In the genomic region with DNA sequence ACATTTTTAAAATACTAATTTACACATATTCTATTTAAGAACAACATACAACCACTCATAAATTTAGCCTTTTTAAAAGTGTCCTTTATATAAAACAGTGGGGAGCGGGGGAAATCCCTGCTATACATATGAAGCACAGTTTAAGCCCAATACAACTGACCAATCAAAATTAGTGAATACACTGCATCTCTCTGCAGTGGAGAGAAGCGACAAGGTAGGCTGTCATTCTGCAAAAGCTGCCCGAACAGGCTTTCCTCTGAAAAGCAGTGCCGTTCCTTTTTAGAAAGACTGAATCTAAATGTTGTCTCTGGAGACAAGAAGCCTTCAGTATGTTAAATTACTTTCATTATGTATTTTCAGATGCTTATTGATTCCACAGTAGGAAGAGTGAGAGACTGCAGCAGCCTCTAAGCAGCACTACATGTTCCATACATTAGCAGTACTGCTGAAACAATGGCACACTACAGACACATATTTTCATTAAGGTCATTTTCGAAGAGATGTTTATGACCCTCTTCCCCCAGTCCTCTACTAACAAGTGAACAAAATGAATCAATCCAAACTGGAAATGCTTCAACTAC, we compare ENCODE assay signal across 25 cellular contexts. TPM values are rescaled to one million over a fixed set of nuclear protein-coding genes. Genes with fewer than 3 reads are reported as not detected.
DNase-seq lines count a peak whose midpoint lies in the region; ATAC-seq and TF ChIP-seq lines count a peak whose summit lies in the region.
"Had no signal": no experiment of that assay in that cellular context is flagged by ENCODE, and none has a peak within 500 bp of the region (broad histone marks: within the 10 kb centered on the region; RNA-seq: fewer than 3 reads in every experiment).

A gene with protein sequence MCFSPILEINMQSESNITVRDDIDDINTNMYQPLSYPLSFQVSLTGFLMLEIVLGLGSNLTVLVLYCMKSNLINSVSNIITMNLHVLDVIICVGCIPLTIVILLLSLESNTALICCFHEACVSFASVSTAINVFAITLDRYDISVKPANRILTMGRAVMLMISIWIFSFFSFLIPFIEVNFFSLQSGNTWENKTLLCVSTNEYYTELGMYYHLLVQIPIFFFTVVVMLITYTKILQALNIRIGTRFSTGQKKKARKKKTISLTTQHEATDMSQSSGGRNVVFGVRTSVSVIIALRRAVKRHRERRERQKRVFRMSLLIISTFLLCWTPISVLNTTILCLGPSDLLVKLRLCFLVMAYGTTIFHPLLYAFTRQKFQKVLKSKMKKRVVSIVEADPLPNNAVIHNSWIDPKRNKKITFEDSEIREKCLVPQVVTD (plus strand): TSS at position 222 of the 581 bp plus-strand sequence. CDS start 4,004 bp downstream, outside the sequence.

- TF ChIP-seq CTCF in right atrium auricular region (IDR thresholded peaks at IDR 0.05) (no peak), right lobe of liver (IDR thresholded peaks at IDR 0.05) (no peak), body of pancreas (IDR thresholded peaks at IDR 0.05) (no peak)

- DNase-seq in Ammon's horn (ENCODE audit: low spot score) = peak; percentile 57
- peak; percentile 33 for DNase-seq in NCI-H2227 treated with DMSO at 0.1 percent for 48 hours (lab: John Stamatoyannopoulos, UW)
- DNase-seq in cerebellar cortex (ENCODE audit: low spot score) = peak; percentile 89
- no peak for DNase-seq in right atrium auricular region (ENCODE audit: low spot score)
- no peak for DNase-seq in left colon
- no peak for DNase-seq in right lobe of liver
- no peak for DNase-seq in HK-2 (ENCODE audit: unreplicated experiment)
- DNase-seq in body of pancreas = no peak
- DNase-seq: activated CD4-positive, alpha-beta T cell treated with anti-CD3 and anti-CD28 coated beads, Interleukin-2, amount 10 ng/mL, durations not matched to agents 7 days and 5 days; effector memory CD8-positive, alpha-beta T cell; gastrocnemius medialis; Kasumi-1; mesenchymal stem cell; naive B cell; NCI-H1092 treated with DMSO at 0.1 percent for 48 hours; NCI-H2171; ovary; PC-9; sigmoid colon; T-helper 17 cell had no signal

- H3K9me3 ChIP-seq in right atrium auricular region (no peaks in the 10 kb centered on the region), right lobe of liver (no peaks in the 10 kb centered on the region), body of pancreas (no peaks in the 10 kb centered on the region)
- H3K9me3 ChIP-seq: esophagus muscularis mucosa, gastrocnemius medialis, ovary, sigmoid colon had no signal

- H3K4me1 ChIP-seq in right atrium auricular region = no peaks in the 10 kb centered on the region
- no peaks in the 10 kb centered on the region for H3K4me1 ChIP-seq in right lobe of liver
- H3K4me1 ChIP-seq in body of pancreas = no peaks in the 10 kb centered on the region
- H3K4me1 ChIP-seq: esophagus muscularis mucosa had no signal

- H3K4me3 ChIP-seq in right atrium auricular region (peak within 1 kb of the TSS; percentile 31 to 38), right lobe of liver (no peak within 1 kb of the TSS), body of pancreas (no peak within 1 kb of the TSS)
- H3K4me3 ChIP-seq: esophagus muscularis mucosa, gastrocnemius medialis, ovary, PC-9, sigmoid colon had no signal

- ATAC-seq in left colon = no peak
- ATAC-seq in right lobe of liver = no peak
- ATAC-seq in body of pancreas = no peak
- ATAC-seq: activated naive CD4-positive, alpha-beta T cell treated with anti-CD3 and anti-CD28 coated beads, Interleukin-2, amount 50 U/mL, for 72 hours; effector memory CD8-positive, alpha-beta T cell; gastrocnemius medialis; T-helper 17 cell had no signal

- TF ChIP-seq POLR2A in right lobe of liver (IDR thresholded peaks at IDR 0.05) (no peak), body of pancreas (IDR thresholded peaks at IDR 0.05) (no peak)

- intact Hi-C loops in left colon (cut with DNase I, micrococcal nuclease) (no loop called here), right lobe of liver (cut with DNase I) (loop anchor here (10.0 kb wide), 1 partner anchor 255 kb away; no protein-coding TSS in a partner anchor), body of pancreas (cut with DNase I) (loop anchor here (10.0 kb wide), 1 partner anchor 255 kb away; no protein-coding TSS in a partner anchor)

- 92% methylated on average over 5 of the region's 5 CpGs for WGBS in right lobe of liver (ENCODE audit: insufficient coverage, low coverage, low lambda C conversion rate, missing lambda C conversion rate)
- WGBS in body of pancreas, 2 donors = 84 to 92% methylated on average over 5 of the region's 5 CpGs

- no peaks in the 10 kb centered on the region for H3K27me3 ChIP-seq in right atrium auricular region
- no peaks in the 10 kb centered on the region for H3K27me3 ChIP-seq in right lobe of liver
- H3K27me3 ChIP-seq in body of pancreas = no peaks in the 10 kb centered on the region
- H3K27me3 ChIP-seq: esophagus muscularis mucosa, gastrocnemius medialis, ovary, sigmoid colon had no signal

- H3K36me3 ChIP-seq in right atrium auricular region (no peaks in the 10 kb centered on the region), right lobe of liver (no peaks in the 10 kb centered on the region), body of pancreas (replicated peaks in 1 of 2; ENCODE audit: insufficient read depth in 1 of 2, low read depth in 2 of 2) (no peaks in the 10 kb centered on the region)
- H3K36me3 ChIP-seq: esophagus muscularis mucosa, gastrocnemius medialis, ovary, sigmoid colon had no signal

- H3K27ac ChIP-seq in right atrium auricular region (peak within 1 kb of the TSS; percentile 53 to 85), right lobe of liver (no peak within 1 kb of the TSS), body of pancreas (no peak within 1 kb of the TSS)
- H3K27ac ChIP-seq: esophagus muscularis mucosa, gastrocnemius medialis, ovary, PC-9, sigmoid colon had no signal

RNA-seq across cellular contexts. Expression of the gene that starts here (rescaled TPM):
- total RNA-seq in right atrium auricular region (10 to 100 TPM; 21.7 to 40.6 TPM), left colon (not detected), right lobe of liver (not detected), body of pancreas (not detected)
- total RNA-seq: activated CD4-positive, alpha-beta T cell treated with anti-CD3 and anti-CD28 coated beads, Interleukin-2, amount 10 ng/mL, durations not matched to agents 7 days and 5 days; activated naive CD4-positive, alpha-beta T cell treated with anti-CD3 and anti-CD28 coated beads, Interleukin-2, amount 50 U/mL, for 72 hours; astrocyte; gastrocnemius medialis; kidney epithelial cell; ovary; PC-9; T-helper 17 cell; ureter had no signal

Comparison
In these comparisons a context has a peak if more than half of its experiments do, and no peak if none do; other contexts are left out.
1. RNA of the gene that starts here (total RNA-seq): 21.7 to 40.6 TPM in right atrium auricular region; not detected in left colon, not detected in right lobe of liver and not detected in body of pancreas; every median in the first group is over 10 times any median in the second.
2. DNase-seq: peak in Ammon's horn (single experiment), NCI-H2227 treated with DMSO at 0.1 percent for 48 hours (single experiment) and cerebellar cortex (single experiment); none in right atrium auricular region (single experiment), left colon (0 of 2), right lobe of liver (0 of 3), HK-2 (single experiment) and body of pancreas (0 of 4).
3. H3K27ac ChIP-seq: peak in right atrium auricular region (2 of 2); none in right lobe of liver (0 of 3) and body of pancreas (0 of 4).
4. H3K4me3 ChIP-seq: peak in right atrium auricular region (2 of 2); none in right lobe of liver (0 of 3) and body of pancreas (0 of 2).
5. intact Hi-C loops: an anchor here in right lobe of liver (10.0 kb wide) and body of pancreas (10.0 kb wide); none called in left colon.